In the genomic region with DNA sequence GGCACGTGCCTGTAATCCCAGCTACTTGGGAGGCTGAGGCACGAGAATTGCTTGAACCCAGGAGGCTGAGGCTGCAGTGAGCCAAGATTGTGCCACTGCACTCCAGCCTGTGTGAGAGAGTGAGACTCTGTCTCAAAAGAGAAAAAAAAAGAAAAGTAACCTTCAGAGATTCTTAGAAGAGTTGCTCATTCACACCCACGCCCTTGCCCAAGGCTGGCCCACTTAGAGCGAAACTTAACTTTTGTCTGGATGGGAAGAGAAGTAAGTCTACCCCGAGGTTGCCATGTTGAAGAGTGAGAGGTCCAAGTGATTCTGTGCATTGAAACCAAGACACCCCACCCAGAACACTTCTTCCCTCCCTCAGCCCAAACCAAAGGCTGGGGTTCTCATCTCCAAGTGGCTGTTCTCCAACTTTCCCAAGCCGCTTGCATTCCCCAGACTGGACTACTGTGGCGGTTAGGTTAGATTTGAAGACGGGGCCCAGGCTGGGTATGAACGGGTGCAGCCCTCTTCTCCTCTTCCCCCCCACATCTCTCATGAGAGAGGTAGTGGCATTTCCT, we compare ENCODE assay signal across 11 cellular contexts. TPM values are rescaled to one million over a fixed set of nuclear protein-coding genes. Genes with fewer than 3 reads are reported as not detected.
DNase-seq lines count a peak whose midpoint lies in the region; TF ChIP-seq lines count a peak whose summit lies in the region.
"Had no signal": no experiment of that assay in that cellular context is flagged by ENCODE, and none has a peak within 500 bp of the region (broad histone marks: within the 10 kb centered on the region; RNA-seq: fewer than 3 reads in every experiment).

No MANE protein-coding gene starts in this region.

- TF ChIP-seq POLR2A in transverse colon (IDR thresholded peaks at IDR 0.05) = no peak
- no peak for TF ChIP-seq POLR2A in vagina (IDR thresholded peaks at IDR 0.05)

- in situ Hi-C loops in transverse colon (cut with MboI; ENCODE audit: low pct_ligation_motif_present in 1 of 4, low pct_unique_long_range_greater_than_20kb in 1 of 4, low sequenced_read_pairs in 3 of 4) = no loop called here

- peak; percentile 61 to 75 for DNase-seq in activated CD4-positive, alpha-beta T cell treated with anti-CD3 and anti-CD28 coated beads for 24 hours (ENCODE audit: low read depth in 2 of 2)
- DNase-seq in activated CD4-positive, alpha-beta T cell treated with anti-CD3 and anti-CD28 coated beads for 1 hour = no peak
- DNase-seq in activated effector memory CD4-positive, alpha-beta T cell treated with Interleukin-2 at 50 U/mL for 16 hours = peak; percentile 51
- DNase-seq in progenitor cell of endocrine pancreas (ENCODE audit: low spot score, unreplicated experiment) (no peak), transverse colon (no peak), vagina (ENCODE audit: extremely low spot score in 2 of 2) (no peak), KG1 (lab: John Stamatoyannopoulos, UW) (no peak), DMS79 treated with DMSO at 0.1 percent for 48 hours (lab: John Stamatoyannopoulos, UW) (no peak)
- DNase-seq: mesendoderm, NCI-H1694 treated with DMSO at 0.1 percent for 48 hours had no signal

- H3K36me3 ChIP-seq in transverse colon = no peaks in the 10 kb centered on the region
- H3K36me3 ChIP-seq in vagina = peaks cover 0 to 12% of the 10 kb centered on the region in 2 donors

- peak overlapping the region; percentile 13 to 45 (median 38) for H3K27ac ChIP-seq in transverse colon
- H3K27ac ChIP-seq in vagina = no peak overlapping the region

- H3K4me1 ChIP-seq in transverse colon (peaks cover 25 to 76% (median 49%) of the 10 kb centered on the region in 4 donors), vagina (peaks cover 42% of the 10 kb centered on the region)

- no peak for TF ChIP-seq EP300 in transverse colon (IDR thresholded peaks at IDR 0.05; ENCODE audit: low read depth)

- H3K36me3 Mint-ChIP-seq in progenitor cell of endocrine pancreas (ENCODE audit: insufficient read depth) = peaks cover 4% of the 10 kb centered on the region

- H3K4me3 ChIP-seq in transverse colon (no peak overlapping the region), vagina (no peak overlapping the region)
- H3K4me3 ChIP-seq: smooth muscle cell had no signal

- H3K27ac Mint-ChIP-seq in progenitor cell of endocrine pancreas = no peak overlapping the region

- H3K27me3 Mint-ChIP-seq in progenitor cell of endocrine pancreas = no peaks in the 10 kb centered on the region

- H3K4me3 Mint-ChIP-seq in progenitor cell of endocrine pancreas (ENCODE audit: low read depth) = peak overlapping the region; percentile 24

- H3K4me1 Mint-ChIP-seq in progenitor cell of endocrine pancreas (ENCODE audit: low read depth) = peaks cover 6% of the 10 kb centered on the region

- H3K9me3 ChIP-seq in transverse colon (no peaks in the 10 kb centered on the region), vagina (no peaks in the 10 kb centered on the region)

- H3K27me3 ChIP-seq in transverse colon (no peaks in the 10 kb centered on the region), vagina (no peaks in the 10 kb centered on the region)

- intact Hi-C loops in transverse colon (cut with DNase I; ENCODE audit: low total_unique reads) = no loop called here
- intact Hi-C loops in vagina (cut with DNase I) = no loop called here

- WGBS in transverse colon (ENCODE audit: low coverage in 1 of 2), 2 donors = 72% methylated on average over 3 to 9 of the region's 9 CpGs

- TF ChIP-seq CTCF in progenitor cell of endocrine pancreas (IDR thresholded peaks at IDR 0.05; ENCODE audit: unreplicated experiment) (no peak), transverse colon (IDR thresholded peaks at IDR 0.05) (no peak), vagina (IDR thresholded peaks at IDR 0.05) (no peak)

- no peaks in the 10 kb centered on the region for H3K9me3 Mint-ChIP-seq in progenitor cell of endocrine pancreas (ENCODE audit: low read depth)

RNA-seq across cellular contexts. Expression of gene CISD3, which starts 2.4 kb away (rescaled TPM):
- 5.1 and 5.9 TPM in 2 replicates for total RNA-seq in progenitor cell of endocrine pancreas
- total RNA-seq in transverse colon = 10 to 100 TPM; 11.2 to 35.0 (median 20.5) TPM
- 12.8 TPM for total RNA-seq in vagina

RNA-seq across cellular contexts. Expression of gene PCGF2, which starts 20.4 kb away (rescaled TPM):
- total RNA-seq in progenitor cell of endocrine pancreas (109 and 112 TPM in 2 replicates), transverse colon (10 to 100 TPM in 3 of 4 donors, 1 to 10 TPM in 1; 9.1 to 41.9 (median 12.2) TPM), vagina (25.8 TPM)

RNA-seq across cellular contexts. Expression of gene MLLT6, which starts 22.7 kb away (rescaled TPM):
- total RNA-seq in progenitor cell of endocrine pancreas (147 and 155 TPM in 2 replicates), transverse colon (100 to 1,000 TPM in 2 of 4 donors, 10 to 100 TPM in 2; 68.7 to 272 (median 100) TPM), vagina (70.2 TPM)

RNA-seq across cellular contexts. Expression of gene PSMB3, which starts 24.8 kb away (rescaled TPM):
- 134 and 138 TPM in 2 replicates for total RNA-seq in progenitor cell of endocrine pancreas
- 100 to 1,000 TPM; 137 to 169 (median 159) TPM for total RNA-seq in transverse colon
- 193 TPM for total RNA-seq in vagina

RNA-seq across cellular contexts. Expression of gene EPOP, which starts 53.0 kb away (rescaled TPM):
- 8.2 and 10.0 TPM in 2 replicates for total RNA-seq in progenitor cell of endocrine pancreas
- total RNA-seq in transverse colon = 1 to 10 TPM in 1 of 4 donors, under 1 TPM in 3; 0.14 to 3.8 (median 0.61) TPM
- 0.98 TPM for total RNA-seq in vagina

Comparison
In these comparisons a context has a peak if more than half of its experiments do, and no peak if none do; other contexts are left out.
1. DNase-seq: peak in activated CD4-positive, alpha-beta T cell treated with anti-CD3 and anti-CD28 coated beads for 24 hours (2 of 2) and activated effector memory CD4-positive, alpha-beta T cell treated with Interleukin-2 at 50 U/mL for 16 hours (single experiment); none in activated CD4-positive, alpha-beta T cell treated with anti-CD3 and anti-CD28 coated beads for 1 hour (single experiment), progenitor cell of endocrine pancreas (single experiment), transverse colon (single experiment), vagina (0 of 2), KG1 (single experiment) and DMS79 treated with DMSO at 0.1 percent for 48 hours (single experiment).